Comparison of ENCODE assay signal across 26 cellular contexts in genomic region chr15:98614681-98615080, GRCh38. TPM values are rescaled to one million over a fixed set of nuclear protein-coding genes. Genes with fewer than 3 reads are reported as not detected.
DNase-seq lines count a peak whose midpoint lies in the region; ATAC-seq and TF ChIP-seq lines count a peak whose summit lies in the region.
"Had no signal": no experiment of that assay in that cellular context is flagged by ENCODE, and none has a peak within 500 bp of the region (broad histone marks: within the 10 kb centered on the region; RNA-seq: fewer than 3 reads in every experiment).

No MANE protein-coding gene starts in this region.

- no peaks in the 10 kb centered on the region for H4K20me1 ChIP-seq in neural progenitor cell (ENCODE audit: low read depth)
- H4K20me1 ChIP-seq: BLaER1 treated with 17β-estradiol and CSF1 and Interleukin-3, amounts not matched to agents 10 nM and 100 nM had no signal

- no peaks in the 10 kb centered on the region for H3K79me2 ChIP-seq in neural progenitor cell (ENCODE audit: low read depth)

- peaks cover 8% of the 10 kb centered on the region for H3K4me1 Mint-ChIP-seq in neural progenitor cell
- H3K4me1 Mint-ChIP-seq in activated naive CD8-positive, alpha-beta T cell treated with anti-CD3 and anti-CD28 coated beads, Interleukin-2, amount 50 U/mL, for 24 hours: peaks cover 5% of the 10 kb centered on the region

- H3K9ac ChIP-seq in neural progenitor cell: no peak overlapping the region
- H3K9ac ChIP-seq: BLaER1 treated with 17β-estradiol and CSF1 and Interleukin-3, amounts not matched to agents 10 nM and 100 nM; GM23248 had no signal

- no peaks in the 10 kb centered on the region for H3F3A ChIP-seq in neural progenitor cell (ENCODE audit: low read depth)

- H3K27me3 Mint-ChIP-seq in neural progenitor cell (ENCODE audit: insufficient read depth, low read depth): peaks cover 2% of the 10 kb centered on the region
- H3K27me3 Mint-ChIP-seq in activated naive CD8-positive, alpha-beta T cell treated with anti-CD3 and anti-CD28 coated beads, Interleukin-2, amount 50 U/mL, for 24 hours: peaks cover 8% of the 10 kb centered on the region

- no peak overlapping the region for H3K4me3 Mint-ChIP-seq in neural progenitor cell
- H3K4me3 Mint-ChIP-seq in activated naive CD8-positive, alpha-beta T cell treated with anti-CD3 and anti-CD28 coated beads, Interleukin-2, amount 50 U/mL, for 24 hours: no peak overlapping the region
- H3K4me3 Mint-ChIP-seq: CD4-positive, alpha-beta memory T cell; H9; HFFc6 had no signal

- TF ChIP-seq CTCF in epithelial cell of esophagus (IDR thresholded peaks at IDR 0.05; ENCODE audit: insufficient read depth, low read depth, low read length, missing control alignments) (no peak), neural progenitor cell (IDR thresholded peaks at IDR 0.05) (no peak)

- H3K36me3 Mint-ChIP-seq in activated naive CD4-positive, alpha-beta T cell treated with anti-CD3 and anti-CD28 coated beads, Interleukin-2, amount 50 U/mL, for 72 hours: no peaks in the 10 kb centered on the region
- H3K36me3 Mint-ChIP-seq in neural progenitor cell: no peaks in the 10 kb centered on the region
- no peaks in the 10 kb centered on the region for H3K36me3 Mint-ChIP-seq in activated naive CD8-positive, alpha-beta T cell treated with anti-CD3 and anti-CD28 coated beads, Interleukin-2, amount 50 U/mL, for 24 hours (ENCODE audit: low read depth)
- H3K36me3 Mint-ChIP-seq: CD4-positive, alpha-beta memory T cell had no signal

- H3K9me3 ChIP-seq in neural progenitor cell (ENCODE audit: low read depth): no peaks in the 10 kb centered on the region
- H3K9me3 ChIP-seq: BLaER1 treated with 17β-estradiol and CSF1 and Interleukin-3, amounts not matched to agents 10 nM and 100 nM; Caco-2; SJSA1 had no signal

- no peak for DNase-seq in activated naive CD4-positive, alpha-beta T cell treated with anti-CD3 and anti-CD28 coated beads, Interleukin-2, amount 50 U/mL, for 72 hours (ENCODE audit: low spot score in 2 of 2)
- DNase-seq in activated naive CD4-positive, alpha-beta T cell treated with anti-CD3 and anti-CD28 coated beads, Interleukin-2, amount 50 U/mL, for 16 hours: no peak
- DNase-seq in epithelial cell of esophagus (ENCODE audit: low read depth) (peak; percentile 88), neural progenitor cell (ENCODE audit: low spot score) (peak; percentile 18), Kasumi-1 (lab: John Stamatoyannopoulos, UW) (no peak)
- no peak for DNase-seq in stimulated activated CD4-positive, alpha-beta T cell treated with anti-CD3 and anti-CD28 coated beads, Interleukin-4, amount 100 ng/mL, for 24 hours
- DNase-seq in activated naive CD8-positive, alpha-beta T cell treated with anti-CD3 and anti-CD28 coated beads, Interleukin-2, amount 50 U/mL, for 24 hours: no peak
- DNase-seq: 8988T; Caco-2; CD4-positive, alpha-beta memory T cell; DMS 273 treated with DMSO at 0.1 percent for 48 hours; DMS79 treated with DMSO at 0.1 percent for 48 hours; GM23248; H9; HFFc6; NCI-H1105; NCI-H146; NCI-H2029; NCI-H226; NCI-H510A treated with DMSO at 0.1 percent for 48 hours; NCI-H748 treated with DMSO at 0.1 percent for 48 hours; NK-92 treated with Interleukin-12 subunit alpha and Interleukin-12 subunit beta, amount 100 ng/mL, for 24 hours had no signal

- no peaks in the 10 kb centered on the region for H3K27me3 ChIP-seq in neural progenitor cell
- H3K27me3 ChIP-seq: BLaER1 treated with 17β-estradiol and CSF1 and Interleukin-3, amounts not matched to agents 10 nM and 100 nM had no signal

- H3K9me3 Mint-ChIP-seq in activated naive CD4-positive, alpha-beta T cell treated with anti-CD3 and anti-CD28 coated beads, Interleukin-2, amount 50 U/mL, for 72 hours: no peaks in the 10 kb centered on the region
- no peaks in the 10 kb centered on the region for H3K9me3 Mint-ChIP-seq in neural progenitor cell
- no peaks in the 10 kb centered on the region for H3K9me3 Mint-ChIP-seq in activated naive CD8-positive, alpha-beta T cell treated with anti-CD3 and anti-CD28 coated beads, Interleukin-2, amount 50 U/mL, for 24 hours
- H3K9me3 Mint-ChIP-seq: H9, HFFc6 had no signal

- H3K36me3 ChIP-seq in neural progenitor cell: no peaks in the 10 kb centered on the region
- H3K36me3 ChIP-seq: BLaER1 treated with 17β-estradiol and CSF1 and Interleukin-3, amounts not matched to agents 10 nM and 100 nM; SJSA1 had no signal

- ATAC-seq in activated naive CD4-positive, alpha-beta T cell treated with anti-CD3 and anti-CD28 coated beads, Interleukin-2, amount 50 U/mL, for 72 hours: no peak
- ATAC-seq in HG03108 (IDR thresholded peaks at IDR 0.05; ENCODE audit: unreplicated experiment): no peak
- ATAC-seq in activated naive CD8-positive, alpha-beta T cell treated with anti-CD3 and anti-CD28 coated beads, Interleukin-2, amount 50 U/mL, for 24 hours: no peak
- ATAC-seq: K562 had no signal

- no peak overlapping the region for H3K4me3 ChIP-seq in epithelial cell of esophagus (ENCODE audit: low read length)
- H3K4me3 ChIP-seq in neural progenitor cell: no peak overlapping the region
- H3K4me3 ChIP-seq: BLaER1 treated with 17β-estradiol and CSF1 and Interleukin-3, amounts not matched to agents 10 nM and 100 nM; GM23248; K562; SJSA1 had no signal

- no peak overlapping the region for H3K27ac ChIP-seq in neural progenitor cell
- H3K27ac ChIP-seq: BLaER1 treated with 17β-estradiol and CSF1 and Interleukin-3, amounts not matched to agents 10 nM and 100 nM; GM23248; SJSA1 had no signal

- H2AFZ ChIP-seq in neural progenitor cell (replicated peaks): no peak overlapping the region
- H2AFZ ChIP-seq: GM23248 had no signal

- no peak overlapping the region for H3K4me2 ChIP-seq in neural progenitor cell
- H3K4me2 ChIP-seq: BLaER1 treated with 17β-estradiol and CSF1 and Interleukin-3, amounts not matched to agents 10 nM and 100 nM had no signal

- H3K27ac Mint-ChIP-seq in activated naive CD4-positive, alpha-beta T cell treated with anti-CD3 and anti-CD28 coated beads, Interleukin-2, amount 50 U/mL, for 72 hours: peak overlapping the region; percentile 46 to 73
- no peak overlapping the region for H3K27ac Mint-ChIP-seq in neural progenitor cell
- H3K27ac Mint-ChIP-seq in activated naive CD8-positive, alpha-beta T cell treated with anti-CD3 and anti-CD28 coated beads, Interleukin-2, amount 50 U/mL, for 24 hours: no peak overlapping the region
- H3K27ac Mint-ChIP-seq: CD4-positive, alpha-beta memory T cell; H9; HFFc6 had no signal

- no peaks in the 10 kb centered on the region for H3K4me1 ChIP-seq in neural progenitor cell

RNA-seq across cellular contexts. Expression of gene IGF1R, which starts 33.7 kb away (rescaled TPM):
- 10 to 100 TPM; 35.6 to 39.4 TPM for total RNA-seq in activated naive CD4-positive, alpha-beta T cell treated with anti-CD3 and anti-CD28 coated beads, Interleukin-2, amount 50 U/mL, for 72 hours
- total RNA-seq in neural progenitor cell (ENCODE audit: low replicate concordance): 23.5 and 40.4 TPM in 2 replicates

Comparison
In these comparisons a context has a peak if more than half of its experiments do, and no peak if none do; other contexts are left out.
1. DNase-seq: peak in epithelial cell of esophagus (single experiment) and neural progenitor cell (single experiment); none in activated naive CD4-positive, alpha-beta T cell treated with anti-CD3 and anti-CD28 coated beads, Interleukin-2, amount 50 U/mL, for 72 hours (0 of 2), activated naive CD4-positive, alpha-beta T cell treated with anti-CD3 and anti-CD28 coated beads, Interleukin-2, amount 50 U/mL, for 16 hours (single experiment), stimulated activated CD4-positive, alpha-beta T cell treated with anti-CD3 and anti-CD28 coated beads, Interleukin-4, amount 100 ng/mL, for 24 hours (single experiment), Kasumi-1 (0 of 2) and activated naive CD8-positive, alpha-beta T cell treated with anti-CD3 and anti-CD28 coated beads, Interleukin-2, amount 50 U/mL, for 24 hours (single experiment).
2. H3K27ac Mint-ChIP-seq: peak in activated naive CD4-positive, alpha-beta T cell treated with anti-CD3 and anti-CD28 coated beads, Interleukin-2, amount 50 U/mL, for 72 hours (2 of 2); none in neural progenitor cell (single experiment) and activated naive CD8-positive, alpha-beta T cell treated with anti-CD3 and anti-CD28 coated beads, Interleukin-2, amount 50 U/mL, for 24 hours (single experiment).